Comparison of ENCODE assay signal across 8 cellular contexts in the genomic region with DNA sequence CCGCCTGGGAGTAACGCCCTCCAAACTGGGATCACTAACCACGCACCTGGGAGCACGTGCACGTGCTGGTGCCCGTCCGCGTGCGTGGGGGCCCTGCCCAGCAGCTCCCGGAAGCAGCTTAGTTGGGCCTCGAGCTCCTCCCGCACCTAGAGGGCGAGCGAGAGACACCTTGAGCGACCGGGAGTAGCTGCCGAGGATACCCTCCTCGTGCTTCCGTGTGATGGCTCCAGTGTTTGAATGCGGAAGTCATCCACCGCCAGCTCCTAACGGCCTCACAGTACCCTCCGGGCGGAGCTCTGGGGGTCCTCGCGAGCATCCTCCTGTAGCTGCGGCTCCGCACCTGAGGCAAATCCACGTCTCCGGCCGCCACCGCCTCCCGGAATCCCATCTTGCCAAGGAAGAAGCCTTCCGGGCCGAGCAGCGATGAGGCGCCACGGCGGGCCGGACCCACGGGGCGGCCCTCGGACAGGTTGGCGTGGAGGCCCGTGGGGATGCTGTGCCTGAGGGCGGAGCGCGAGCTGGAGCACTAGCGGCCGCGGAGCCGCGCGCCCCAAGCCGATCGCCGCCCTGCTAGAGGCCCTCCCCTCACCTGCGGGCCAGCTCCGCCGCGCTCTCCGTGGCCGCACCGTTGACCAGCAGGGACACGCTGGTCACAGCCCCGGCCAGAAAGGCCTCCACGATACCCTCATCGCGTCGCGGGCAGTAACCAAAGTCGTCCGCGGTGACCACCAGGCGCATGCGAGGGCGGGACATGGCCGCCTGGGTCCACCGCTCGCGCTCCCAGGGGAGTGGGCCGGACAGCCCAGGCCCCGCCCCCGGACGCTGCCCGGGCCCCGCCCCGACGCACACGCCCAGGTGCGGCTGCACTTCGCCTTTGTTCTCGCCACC. TPM values are rescaled to one million over a fixed set of nuclear protein-coding genes. Genes with fewer than 3 reads are reported as not detected.
DNase-seq lines count a peak whose midpoint lies in the region; ATAC-seq and TF ChIP-seq lines count a peak whose summit lies in the region.

A gene with protein sequence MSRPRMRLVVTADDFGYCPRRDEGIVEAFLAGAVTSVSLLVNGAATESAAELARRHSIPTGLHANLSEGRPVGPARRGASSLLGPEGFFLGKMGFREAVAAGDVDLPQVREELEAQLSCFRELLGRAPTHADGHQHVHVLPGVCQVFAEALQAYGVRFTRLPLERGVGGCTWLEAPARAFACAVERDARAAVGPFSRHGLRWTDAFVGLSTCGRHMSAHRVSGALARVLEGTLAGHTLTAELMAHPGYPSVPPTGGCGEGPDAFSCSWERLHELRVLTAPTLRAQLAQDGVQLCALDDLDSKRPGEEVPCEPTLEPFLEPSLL (minus strand): TSS at position 761 of the 888 bp plus-strand sequence. CDS start 8 bp downstream, at position 753.

- H3K4me3 ChIP-seq in right cardiac atrium (ENCODE audit: low read length) = peak within 1 kb of the TSS; percentile 66
- peak within 1 kb of the TSS; percentile 94 for H3K4me3 ChIP-seq in rectal smooth muscle tissue (ENCODE audit: low read length)
- peak within 1 kb of the TSS; percentile 90 to 92 for H3K4me3 ChIP-seq in vagina

- peak within 1 kb of the TSS; percentile 53 for H3K9ac ChIP-seq in rectal smooth muscle tissue (ENCODE audit: low read length)

- TF ChIP-seq POLR2A in vagina (IDR thresholded peaks at IDR 0.05) = peak in 1 of 2 donors; percentile 65

- DNase-seq in NCI-H187 treated with DMSO at 0.1 percent for 48 hours (lab: John Stamatoyannopoulos, UW) (peak; percentile 48), T-helper 2 cell (peak; percentile 86 to 97 (median 94)), right cardiac atrium (peak; percentile 93 to 97 (median 97)), vagina (ENCODE audit: extremely low spot score in 2 of 2) (no peak)

- H3K9me3 ChIP-seq in right cardiac atrium (ENCODE audit: control insufficient read depth, low read length) (no peaks in the 10 kb centered on the region), vagina (no peaks in the 10 kb centered on the region)

- intact Hi-C loops in right cardiac atrium (cut with DNase I) (no loop called here), vagina (cut with DNase I) (no loop called here)

- peak in 1 of 3 experiments; percentile 85 for TF ChIP-seq CTCF in vagina (IDR thresholded peaks at IDR 0.05)

- H3K27ac ChIP-seq in angular gyrus (ENCODE audit: low read depth, low read length) = peak within 1 kb of the TSS; percentile 19
- H3K27ac ChIP-seq in right cardiac atrium (ENCODE audit: low read length) = no peak within 1 kb of the TSS
- peak within 1 kb of the TSS; percentile 16 for H3K27ac ChIP-seq in rectal smooth muscle tissue (ENCODE audit: low read depth, low read length)
- peak within 1 kb of the TSS; percentile 65 for H3K27ac ChIP-seq in vagina

- H3K4me1 ChIP-seq in right cardiac atrium (ENCODE audit: control insufficient read depth, insufficient read depth, low read length) (peaks cover 10% of the 10 kb centered on the region), rectal smooth muscle tissue (ENCODE audit: control insufficient read depth, insufficient read depth, low read length) (peaks cover 4% of the 10 kb centered on the region), vagina (peaks cover 35% of the 10 kb centered on the region)

- H3K36me3 ChIP-seq in rectal smooth muscle tissue (ENCODE audit: control insufficient read depth, insufficient read depth, low read length) = peaks cover 3% of the 10 kb centered on the region
- peaks cover 0 to 4% of the 10 kb centered on the region in 2 donors for H3K36me3 ChIP-seq in vagina

- under 1% methylated on average over 93 of the region's 93 CpGs for WGBS in right cardiac atrium

- H3K27me3 ChIP-seq in right cardiac atrium (ENCODE audit: control insufficient read depth, insufficient read depth) = no peaks in the 10 kb centered on the region
- H3K27me3 ChIP-seq in rectal smooth muscle tissue (ENCODE audit: control insufficient read depth, insufficient read depth, low read length) = no peaks in the 10 kb centered on the region
- H3K27me3 ChIP-seq in vagina = no peaks in the 10 kb centered on the region

- peak; percentile 78 for ATAC-seq in GM18502 (IDR thresholded peaks at IDR 0.05; ENCODE audit: poor library complexity, unreplicated experiment)
- ATAC-seq in HG02970 (IDR thresholded peaks at IDR 0.05; ENCODE audit: low FRiP score, unreplicated experiment) = peak; percentile 75
- peak; percentile 96 to 97 for ATAC-seq in right cardiac atrium

RNA-seq across cellular contexts. Expression of the gene that starts here (rescaled TPM):
- total RNA-seq in right cardiac atrium (1 to 10 TPM; 3.6 to 5.8 (median 5.3) TPM), vagina (22.6 TPM)
- 7.9 TPM for polyA plus RNA-seq in right cardiac atrium

Comparison
In these comparisons a context has a peak if more than half of its experiments do, and no peak if none do; other contexts are left out.
1. DNase-seq: peak in NCI-H187 treated with DMSO at 0.1 percent for 48 hours (single experiment), T-helper 2 cell (5 of 5) and right cardiac atrium (3 of 3); none in vagina (0 of 2).
2. Peak in every context shown above with its lines, with median percentiles within 50 percentile points of each other: ATAC-seq and H3K4me3 ChIP-seq.